Comparison of ENCODE assay signal across 32 cellular contexts in genomic region chr20:58033026-58033536, GRCh38.
"Had no signal": no experiment of that assay in that cellular context is flagged by ENCODE, and none has a peak within 500 bp of the region (broad histone marks: within the 10 kb centered on the region; RNA-seq: fewer than 3 reads in every experiment).

No MANE protein-coding gene starts in this region.

- ATAC-seq: activated CD8-positive, alpha-beta T cell treated with anti-CD3 and anti-CD28 coated beads for 36 hours; K562; SK-N-SH treated with all-trans-retinoic acid at 6 μM for 48 hours had no signal

- H3K36me3 Mint-ChIP-seq: activated naive CD8-positive, alpha-beta T cell treated with anti-CD3 and anti-CD28 coated beads for 36 hours had no signal

- H3K4me3 ChIP-seq: cardiac muscle cell, K562, PC-9 had no signal

- H3K27ac Mint-ChIP-seq: activated CD4-positive, alpha-beta T cell treated with anti-CD3 and anti-CD28 coated beads, Interleukin-2, amount 10 ng/mL, durations not matched to agents 24 days and 14 days; activated CD8-positive, alpha-beta T cell treated with anti-CD3 and anti-CD28 coated beads for 36 hours; activated naive CD8-positive, alpha-beta T cell treated with anti-CD3 and anti-CD28 coated beads for 36 hours had no signal

- DNase-seq: activated CD4-positive, alpha-beta T cell treated with anti-CD3 and anti-CD28 coated beads, Interleukin-2, amount 10 ng/mL, durations not matched to agents 24 days and 14 days; activated CD4-positive, alpha-beta T cell treated with anti-CD3 and anti-CD28 coated beads, Interleukin-2, amount 50 U/mL, for 4 hours; activated CD8-positive, alpha-beta memory T cell treated with anti-CD3 and anti-CD28 coated beads, Interleukin-2, amount 50 U/mL, for 4 hours; activated CD8-positive, alpha-beta T cell treated with anti-CD3 and anti-CD28 coated beads for 36 hours; activated effector memory CD4-positive, alpha-beta T cell treated with anti-CD3 and anti-CD28 coated beads, Interleukin-2, amount 50 U/mL, for 16 hours; activated naive CD4-positive, alpha-beta T cell; activated naive CD4-positive, alpha-beta T cell treated with anti-CD3 and anti-CD28 coated beads, Interleukin-2, amount 50 U/mL, for 16 hours; activated naive CD8-positive, alpha-beta T cell treated with anti-CD3 and anti-CD28 coated beads for 36 hours; activated T-cell treated with anti-CD3 and anti-CD28 coated beads, Interleukin-2, amount 50 U/mL, for 48 hours; amniotic stem cell; aorta; NCI-H1092 treated with DMSO at 0.1 percent for 48 hours; NCI-H1417; NCI-H146; NCI-H187; NCI-H2029 treated with DMSO at 0.1 percent for 48 hours; NCI-H2107; NCI-H2171; NCI-H510A; NCI-H526; NCI-H748 treated with DMSO at 0.1 percent for 48 hours; PC-9; Right ventricle myocardium superior; T-helper 1 cell; T-helper 2 cell; T1000 had no signal

- H3K4me3 Mint-ChIP-seq: activated CD4-positive, alpha-beta T cell treated with anti-CD3 and anti-CD28 coated beads, Interleukin-2, amount 10 ng/mL, durations not matched to agents 24 days and 14 days; activated CD8-positive, alpha-beta T cell treated with anti-CD3 and anti-CD28 coated beads for 36 hours; activated naive CD8-positive, alpha-beta T cell treated with anti-CD3 and anti-CD28 coated beads for 36 hours; central memory CD8-positive, alpha-beta T cell had no signal

- FAIRE-seq: K562, RCC 7860 had no signal

- H3K4me1 Mint-ChIP-seq: activated CD4-positive, alpha-beta T cell treated with anti-CD3 and anti-CD28 coated beads, Interleukin-2, amount 10 ng/mL, durations not matched to agents 24 days and 14 days; activated naive CD8-positive, alpha-beta T cell treated with anti-CD3 and anti-CD28 coated beads for 36 hours; central memory CD8-positive, alpha-beta T cell had no signal

- H3K36me3 ChIP-seq: cardiac muscle cell had no signal

- H3K9me3 Mint-ChIP-seq: activated CD4-positive, alpha-beta T cell treated with anti-CD3 and anti-CD28 coated beads, Interleukin-2, amount 10 ng/mL, durations not matched to agents 24 days and 14 days; activated CD8-positive, alpha-beta T cell treated with anti-CD3 and anti-CD28 coated beads for 36 hours; activated naive CD8-positive, alpha-beta T cell treated with anti-CD3 and anti-CD28 coated beads for 36 hours; central memory CD8-positive, alpha-beta T cell had no signal

- H3K27ac ChIP-seq: cardiac muscle cell, PC-9, RWPE1 had no signal
